In the genomic region with DNA sequence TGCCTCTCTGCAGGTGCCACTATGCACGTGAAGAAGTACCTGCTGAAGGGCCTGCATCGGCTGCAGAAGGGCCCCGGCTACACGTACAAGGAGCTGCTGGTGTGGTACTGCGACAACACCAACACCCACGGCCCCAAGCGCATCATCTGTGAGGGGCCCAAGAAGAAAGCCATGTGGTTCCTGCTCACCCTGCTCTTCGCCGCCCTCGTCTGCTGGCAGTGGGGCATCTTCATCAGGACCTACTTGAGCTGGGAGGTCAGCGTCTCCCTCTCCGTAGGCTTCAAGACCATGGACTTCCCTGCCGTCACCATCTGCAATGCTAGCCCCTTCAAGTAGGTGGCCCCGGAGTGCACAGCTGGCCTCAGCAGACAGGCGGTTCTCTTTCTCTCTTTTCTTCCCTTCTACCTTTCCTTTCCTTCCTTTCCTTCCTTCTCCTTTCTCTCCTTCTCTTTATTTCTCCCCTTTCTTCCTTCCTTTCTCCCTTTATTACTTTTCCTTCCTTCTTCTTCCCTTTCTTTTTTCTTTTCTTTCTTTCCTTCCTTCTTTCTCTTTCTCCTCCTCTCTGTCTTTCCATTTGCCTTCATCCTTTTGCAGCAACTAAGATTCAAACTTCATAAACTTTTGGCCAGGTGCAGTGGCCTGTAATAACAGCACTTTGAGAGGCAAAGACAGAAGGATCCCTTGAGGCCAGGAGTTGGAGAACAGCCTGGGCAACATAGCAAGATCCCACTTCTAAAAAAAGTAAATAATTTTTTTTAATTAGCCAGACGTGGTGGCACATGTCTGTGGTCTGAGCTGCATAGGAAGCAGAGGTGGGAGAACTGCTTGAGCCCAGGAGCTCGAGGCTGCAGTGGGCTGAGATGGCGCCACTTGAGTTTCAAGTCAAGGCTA, we compare ENCODE assay signal across 19 cellular contexts. TPM values are rescaled to one million over a fixed set of nuclear protein-coding genes. Genes with fewer than 3 reads are reported as not detected.
DNase-seq lines count a peak whose midpoint lies in the region; ATAC-seq and TF ChIP-seq lines count a peak whose summit lies in the region.
"Had no signal": no experiment of that assay in that cellular context is flagged by ENCODE, and none has a peak within 500 bp of the region (broad histone marks: within the 10 kb centered on the region; RNA-seq: fewer than 3 reads in every experiment).

No MANE protein-coding gene starts in this region.

- no peak overlapping the region for H3K4me3 ChIP-seq in choroid plexus epithelial cell (ENCODE audit: low read depth, low read length)

- ATAC-seq in Right ventricle myocardium inferior, result no peak
- ATAC-seq: PC-3; stimulated activated naive CD8-positive, alpha-beta T cell treated with anti-CD3 and anti-CD28 coated beads, Interleukin-15, amount 100 ng/mL, for 72 hours had no signal

- H3K27ac Mint-ChIP-seq in nephron progenitor cell, result no peak overlapping the region
- H3K27ac Mint-ChIP-seq: activated naive CD8-positive, alpha-beta T cell; stimulated activated naive CD8-positive, alpha-beta T cell treated with anti-CD3 and anti-CD28 coated beads, Interleukin-15, amount 100 ng/mL, for 72 hours had no signal

- POLR2A ChIA-PET in HEK293T (lab: Yijun Ruan, JAX), result no interaction called here

- peak; percentile 41 for DNase-seq in DMS 273 (lab: John Stamatoyannopoulos, UW; ENCODE audit: unreplicated experiment)
- DNase-seq in DMS 273 treated with DMSO at 0.1 percent for 48 hours (lab: John Stamatoyannopoulos, UW), result no peak
- DNase-seq in HEK293T (ENCODE audit: extremely low spot score), result peak; percentile 34
- DNase-seq in choroid plexus epithelial cell (ENCODE audit: low read depth), result no peak
- DNase-seq in nephron progenitor cell, result peak; percentile 11
- no peak for DNase-seq in amygdala (lab: John Stamatoyannopoulos, UW)
- DNase-seq in Right ventricle myocardium inferior (ENCODE audit: missing footprints), result no peak
- no peak for DNase-seq in C1 segment of cervical spinal cord (lab: John Stamatoyannopoulos, UW)
- DNase-seq: activated CD4-positive, CD25-positive, alpha-beta regulatory T cell; activated T-cell treated with anti-CD3 and anti-CD28 coated beads for 4 hours; Calu3; cerebellar nuclear complex; hypothalamus; NCI-H1092 treated with DMSO at 0.1 percent for 48 hours; NCI-H226; PC-3; small intestine; stimulated activated naive CD8-positive, alpha-beta T cell treated with anti-CD3 and anti-CD28 coated beads, Interleukin-15, amount 100 ng/mL, for 72 hours had no signal

- intact Hi-C loops in Right ventricle myocardium inferior (cut with DNase I), result no loop called here

- H3K4me1 Mint-ChIP-seq in nephron progenitor cell, result no peaks in the 10 kb centered on the region
- H3K4me1 Mint-ChIP-seq: stimulated activated naive CD8-positive, alpha-beta T cell treated with anti-CD3 and anti-CD28 coated beads, Interleukin-15, amount 100 ng/mL, for 72 hours had no signal

- H3K27me3 Mint-ChIP-seq in nephron progenitor cell (ENCODE audit: low read depth, poor library complexity), result peaks cover 35% of the 10 kb centered on the region

- TF ChIP-seq CTCF in choroid plexus epithelial cell (conservative IDR thresholded peaks at IDR 0.05; ENCODE audit: low read depth, low read length), result peak; percentile 26
- TF ChIP-seq CTCF in nephron progenitor cell (IDR thresholded peaks at IDR 0.05), result no peak

- no peaks in the 10 kb centered on the region for H3K36me3 Mint-ChIP-seq in nephron progenitor cell (ENCODE audit: low read depth)
- H3K36me3 Mint-ChIP-seq: activated naive CD8-positive, alpha-beta T cell had no signal

- H3K9me3 Mint-ChIP-seq in nephron progenitor cell, result peaks cover 9% of the 10 kb centered on the region

- no peak overlapping the region for H3K4me3 Mint-ChIP-seq in nephron progenitor cell
- H3K4me3 Mint-ChIP-seq: activated naive CD8-positive, alpha-beta T cell; stimulated activated naive CD8-positive, alpha-beta T cell treated with anti-CD3 and anti-CD28 coated beads, Interleukin-15, amount 100 ng/mL, for 72 hours had no signal

- CTCF ChIA-PET in HEK293T (lab: Yijun Ruan, JAX), result interaction anchor here (1.0 kb wide), 1 partner anchor 102 kb away, joined by 3 read pairs; no protein-coding TSS in a partner anchor

TF ChIP-seq in HEK293T, 16 proteins besides CTCF, POLR2A, EP300 and RAD21:
- TF ChIP-seq BHLHE40 (IDR thresholded peaks at IDR 0.05; ENCODE audit: borderline replicate concordance), result no peak
- TF ChIP-seq LEF1 (IDR thresholded peaks at IDR 0.05; ENCODE audit: borderline replicate concordance), result no peak
- TF ChIP-seq ELF4 (IDR thresholded peaks at IDR 0.05), result no peak
- TF ChIP-seq TARDBP (IDR thresholded peaks at IDR 0.05), result no peak
- no peak for TF ChIP-seq ZNF384 (IDR thresholded peaks at IDR 0.05)
- no peak for TF ChIP-seq HDGF (IDR thresholded peaks at IDR 0.05; ENCODE audit: borderline replicate concordance)

RNA-seq across cellular contexts. Expression of gene SCNN1B, which starts 46.7 kb away (rescaled TPM):
- total RNA-seq in Right ventricle myocardium inferior, result 0.27 TPM
- total RNA-seq: Calu3 had no signal

Comparison
In these comparisons a context has a peak if more than half of its experiments do, and no peak if none do; other contexts are left out.
1. DNase-seq: peak in DMS 273 (single experiment), HEK293T (single experiment) and nephron progenitor cell (single experiment); none in DMS 273 treated with DMSO at 0.1 percent for 48 hours (single experiment), choroid plexus epithelial cell (single experiment), amygdala (0 of 56), Right ventricle myocardium inferior (single experiment) and C1 segment of cervical spinal cord (0 of 14).